In the genomic region with DNA sequence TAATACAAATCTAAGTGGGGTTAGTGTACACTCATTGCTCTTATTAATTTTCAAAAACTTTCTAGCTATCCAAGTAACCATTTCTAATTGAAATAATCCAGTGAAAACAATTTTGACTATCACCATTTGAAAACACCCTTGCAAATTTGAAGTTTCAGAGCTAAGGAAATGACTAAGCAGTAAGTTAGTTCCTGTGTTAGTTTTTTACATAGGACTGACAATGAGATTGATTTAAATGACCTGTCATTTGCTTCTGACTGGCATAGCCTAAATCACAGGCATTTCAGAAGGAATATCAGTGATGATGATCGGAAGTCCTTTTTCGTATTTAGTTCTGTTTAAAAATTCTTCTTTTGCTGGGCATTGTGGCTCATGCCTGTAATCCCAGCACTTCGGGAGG, we compare ENCODE assay signal across 10 cellular contexts. TPM values are rescaled to one million over a fixed set of nuclear protein-coding genes. Genes with fewer than 3 reads are reported as not detected.
DNase-seq lines count a peak whose midpoint lies in the region; ATAC-seq and TF ChIP-seq lines count a peak whose summit lies in the region.
"Had no signal": no experiment of that assay in that cellular context is flagged by ENCODE, and none has a peak within 500 bp of the region (broad histone marks: within the 10 kb centered on the region; RNA-seq: fewer than 3 reads in every experiment).

No MANE protein-coding gene starts in this region.

- peaks cover 59% of the 10 kb centered on the region for H3K4me1 Mint-ChIP-seq in activated CD4-positive, alpha-beta T cell treated with anti-CD3 and anti-CD28 coated beads, Interleukin-2, amount 10 ng/mL, durations not matched to agents 7 days and 5 days
- H3K4me1 Mint-ChIP-seq in progenitor cell of endocrine pancreas (ENCODE audit: low read depth), result no peaks in the 10 kb centered on the region
- H3K4me1 Mint-ChIP-seq: endodermal cell had no signal

- no peak for ATAC-seq in GM21390 (IDR thresholded peaks at IDR 0.05; ENCODE audit: unreplicated experiment)

- H3K4me3 ChIP-seq in brain microvascular endothelial cell (ENCODE audit: low read depth, low read length), result no peak overlapping the region
- H3K4me3 ChIP-seq: tibial nerve had no signal

- H3K27ac ChIP-seq in brain microvascular endothelial cell, result peak overlapping the region; percentile 20

- no peaks in the 10 kb centered on the region for H3K9me3 Mint-ChIP-seq in activated CD4-positive, alpha-beta T cell treated with anti-CD3 and anti-CD28 coated beads, Interleukin-2, amount 10 ng/mL, durations not matched to agents 7 days and 5 days
- H3K9me3 Mint-ChIP-seq in progenitor cell of endocrine pancreas (ENCODE audit: low read depth), result no peaks in the 10 kb centered on the region
- H3K9me3 Mint-ChIP-seq: endodermal cell had no signal

- CTCF ChIA-PET in activated CD4-positive, alpha-beta T cell treated with anti-CD3 and anti-CD28 coated beads, Interleukin-2, amount 10 ng/mL, durations not matched to agents 7 days and 5 days (lab: Charles Lee), result interaction anchor here (1.0 to 2.3 kb wide), 2 partner anchors 14 to 30 kb away, joined by 3 to 10 read pairs; no protein-coding TSS in a partner anchor

- no peak for TF ChIP-seq CTCF in brain microvascular endothelial cell (IDR thresholded peaks at IDR 0.05; ENCODE audit: low read depth, low read length, missing control alignments)
- TF ChIP-seq CTCF in progenitor cell of endocrine pancreas (IDR thresholded peaks at IDR 0.05; ENCODE audit: unreplicated experiment), result no peak

- POLR2A ChIA-PET in activated CD4-positive, alpha-beta T cell treated with anti-CD3 and anti-CD28 coated beads, Interleukin-2, amount 10 ng/mL, durations not matched to agents 7 days and 5 days (lab: Charles Lee), result interaction anchor here (1.1 kb wide), 1 partner anchor 26 kb away, joined by 5 read pairs; no protein-coding TSS in a partner anchor

- H3K27me3 Mint-ChIP-seq in activated CD4-positive, alpha-beta T cell treated with anti-CD3 and anti-CD28 coated beads, Interleukin-2, amount 10 ng/mL, durations not matched to agents 7 days and 5 days, result no peaks in the 10 kb centered on the region
- no peaks in the 10 kb centered on the region for H3K27me3 Mint-ChIP-seq in progenitor cell of endocrine pancreas

- in situ Hi-C loops in brain microvascular endothelial cell (cut with HindIII; ENCODE audit: low pct_ligation_motif_present, low sequenced_read_pairs), result no loop called here

- no peak for DNase-seq in activated CD4-positive, alpha-beta T cell treated with anti-CD3 and anti-CD28 coated beads, Interleukin-2, amount 10 ng/mL, durations not matched to agents 7 days and 5 days
- no peak for DNase-seq in activated CD4-positive, alpha-beta T cell treated with anti-CD3 and anti-CD28 coated beads, Interleukin-2, amount 50 U/mL, for 48 hours
- DNase-seq in NCI-H460 (ENCODE audit: extremely low read depth, low read depth) (peak; percentile 45), brain microvascular endothelial cell (no peak), pulmonary artery endothelial cell (ENCODE audit: low read depth, low spot score) (peak; percentile 32), progenitor cell of endocrine pancreas (ENCODE audit: low spot score, unreplicated experiment) (no peak), NCI-H2029 (lab: John Stamatoyannopoulos, UW) (no peak)
- DNase-seq: endodermal cell had no signal

- peaks cover 19% of the 10 kb centered on the region for H3K36me3 ChIP-seq in brain microvascular endothelial cell (replicated peaks)

- H3K4me3 Mint-ChIP-seq in activated CD4-positive, alpha-beta T cell treated with anti-CD3 and anti-CD28 coated beads, Interleukin-2, amount 10 ng/mL, durations not matched to agents 7 days and 5 days, result peak overlapping the region; percentile 23
- H3K4me3 Mint-ChIP-seq in progenitor cell of endocrine pancreas (ENCODE audit: low read depth), result no peak overlapping the region
- H3K4me3 Mint-ChIP-seq: endodermal cell had no signal

- H3K36me3 Mint-ChIP-seq in activated CD4-positive, alpha-beta T cell treated with anti-CD3 and anti-CD28 coated beads, Interleukin-2, amount 10 ng/mL, durations not matched to agents 7 days and 5 days (ENCODE audit: low read depth), result peaks cover 72% of the 10 kb centered on the region
- peaks cover 17% of the 10 kb centered on the region for H3K36me3 Mint-ChIP-seq in progenitor cell of endocrine pancreas (ENCODE audit: insufficient read depth)

- peak overlapping the region; percentile 76 for H3K27ac Mint-ChIP-seq in activated CD4-positive, alpha-beta T cell treated with anti-CD3 and anti-CD28 coated beads, Interleukin-2, amount 10 ng/mL, durations not matched to agents 7 days and 5 days
- H3K27ac Mint-ChIP-seq in progenitor cell of endocrine pancreas, result no peak overlapping the region
- H3K27ac Mint-ChIP-seq: endodermal cell had no signal

- H3K27me3 ChIP-seq in brain microvascular endothelial cell (replicated peaks), result no peaks in the 10 kb centered on the region
- H3K27me3 ChIP-seq: tibial nerve had no signal

RNA-seq across cellular contexts. Expression of gene STK4, which starts 27.0 kb away (rescaled TPM):
- total RNA-seq in activated CD4-positive, alpha-beta T cell treated with anti-CD3 and anti-CD28 coated beads, Interleukin-2, amount 10 ng/mL, durations not matched to agents 7 days and 5 days, result 100 to 1,000 TPM; 201 to 229 TPM
- 32.2 and 42.4 TPM in 2 replicates for total RNA-seq in NCI-H460 (2014; rRNA removed; shearing (Covaris generic))
- 26.1 and 39.3 TPM in 2 replicates for polyA plus RNA-seq in NCI-H460 (2014; cell fraction: nucleus; rRNA removed)
- 23.4 and 30.1 TPM in 2 replicates for total RNA-seq in pulmonary artery endothelial cell
- total RNA-seq in progenitor cell of endocrine pancreas, result 36.3 and 37.4 TPM in 2 replicates

RNA-seq across cellular contexts. Expression of gene TOMM34, which starts 33.1 kb away (rescaled TPM):
- 10 to 100 TPM; 21.4 to 23.3 TPM for total RNA-seq in activated CD4-positive, alpha-beta T cell treated with anti-CD3 and anti-CD28 coated beads, Interleukin-2, amount 10 ng/mL, durations not matched to agents 7 days and 5 days
- 52.9 and 58.0 TPM in 2 replicates for total RNA-seq in NCI-H460 (2014; rRNA removed; shearing (Covaris generic))
- polyA plus RNA-seq in NCI-H460 (2014; cell fraction: nucleus; rRNA removed), result 41.4 and 41.7 TPM in 2 replicates
- total RNA-seq in pulmonary artery endothelial cell (38.0 and 39.2 TPM in 2 replicates), progenitor cell of endocrine pancreas (40.1 and 40.9 TPM in 2 replicates)

Comparison
In these comparisons a context has a peak if more than half of its experiments do, and no peak if none do; other contexts are left out.
1. DNase-seq: peak in NCI-H460 (single experiment) and pulmonary artery endothelial cell (single experiment); none in activated CD4-positive, alpha-beta T cell treated with anti-CD3 and anti-CD28 coated beads, Interleukin-2, amount 10 ng/mL, durations not matched to agents 7 days and 5 days (single experiment), activated CD4-positive, alpha-beta T cell treated with anti-CD3 and anti-CD28 coated beads, Interleukin-2, amount 50 U/mL, for 48 hours (0 of 2), brain microvascular endothelial cell (single experiment), progenitor cell of endocrine pancreas (single experiment) and NCI-H2029 (single experiment).